9 cellular contexts compared by ENCODE assay signal in the genomic region with DNA sequence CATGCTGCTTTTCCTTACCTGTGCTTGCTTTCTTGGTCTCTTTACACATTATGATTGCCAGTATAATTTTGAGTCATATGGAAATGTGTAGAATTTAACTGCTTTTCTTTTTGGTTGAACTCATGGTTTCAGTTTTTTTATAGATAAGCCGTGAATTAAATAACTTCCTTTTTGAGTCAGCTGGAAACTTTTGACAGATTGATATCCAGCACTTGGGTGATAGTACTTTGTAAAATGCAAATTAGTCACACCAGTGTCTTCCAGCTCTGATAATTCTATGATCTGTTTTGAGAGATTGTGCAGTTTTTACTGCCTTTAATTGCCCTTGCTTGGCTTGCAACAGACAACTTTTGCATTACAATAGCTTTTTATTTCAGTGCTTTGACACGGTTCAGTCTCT.
A peak's percentile ranks its signal among the peaks of the same experiment; 100 is the strongest.
DNase-seq lines count a peak whose midpoint lies in the region; ATAC-seq, FAIRE-seq and TF ChIP-seq lines count a peak whose summit lies in the region.
"Had no signal": no experiment of that assay in that cellular context is flagged by ENCODE, and none has a peak within 500 bp of the region (broad histone marks: within the 10 kb centered on the region; RNA-seq: fewer than 3 reads in every experiment).

No MANE protein-coding gene starts in this region.

- TF ChIP-seq CTCF in endothelial cell (IDR thresholded peaks at IDR 0.05; ENCODE audit: unreplicated experiment) (no peak), tibial artery (IDR thresholded peaks at IDR 0.05) (no peak)

- ATAC-seq in GM18505 (IDR thresholded peaks at IDR 0.05; ENCODE audit: unreplicated experiment) (peak; percentile 66), GM21447 (IDR thresholded peaks at IDR 0.05; ENCODE audit: unreplicated experiment) (peak; percentile 62), HG03439 (IDR thresholded peaks at IDR 0.05; ENCODE audit: unreplicated experiment) (peak; percentile 63)
- ATAC-seq in central memory CD8-positive, alpha-beta T cell (replicated peaks; ENCODE audit: extremely low read depth, poor library complexity, severe bottlenecking), result peak; percentile 40

- peak overlapping the region; percentile 52 for H3K4me3 Mint-ChIP-seq in central memory CD8-positive, alpha-beta T cell
- no peak overlapping the region for H3K4me3 Mint-ChIP-seq in endothelial cell (ENCODE audit: unreplicated experiment)

- H3K36me3 Mint-ChIP-seq in central memory CD8-positive, alpha-beta T cell (ENCODE audit: insufficient read depth), result no peaks in the 10 kb centered on the region
- no peaks in the 10 kb centered on the region for H3K36me3 Mint-ChIP-seq in endothelial cell (ENCODE audit: low read depth, unreplicated experiment)

- no peaks in the 10 kb centered on the region for H3K9me3 ChIP-seq in tibial artery

- peaks cover 76% of the 10 kb centered on the region for H3K4me1 Mint-ChIP-seq in central memory CD8-positive, alpha-beta T cell
- peaks cover 14% of the 10 kb centered on the region for H3K4me1 Mint-ChIP-seq in endothelial cell (ENCODE audit: unreplicated experiment)

- H3K4me3 ChIP-seq in tibial artery, result no peak overlapping the region

- no peak for FAIRE-seq in H54 (lab: Jason Lieb, UNC)

- H3K4me1 ChIP-seq in tibial artery, result peaks cover 0 to 25% (median 4%) of the 10 kb centered on the region in 4 donors

- TF ChIP-seq POLR2A in GM18505 (IDR thresholded peaks at IDR 0.05; ENCODE audit: borderline replicate concordance, extremely low read depth, insufficient read depth, insufficient read length), result no peak
- TF ChIP-seq POLR2A in H54 (IDR thresholded peaks at IDR 0.05; ENCODE audit: low read depth, low read length), result no peak

- intact Hi-C loops in tibial artery (cut with DNase I; ENCODE audit: low total_unique reads), result loop anchor here (10.0 kb wide), 1 partner anchor 703 kb away; no protein-coding TSS in a partner anchor

- no peak for DNase-seq in central memory CD8-positive, alpha-beta T cell (ENCODE audit: low spot score in 2 of 2)
- DNase-seq in kidney glomerular epithelial cell (lab: John Stamatoyannopoulos, UW) (no peak), endothelial cell (ENCODE audit: low spot score) (no peak), H54 (ENCODE audit: insufficient read length, low spot score) (no peak), tibial artery (no peak)
- DNase-seq: activated CD4-positive, alpha-beta T cell treated with anti-CD3 and anti-CD28 coated beads, Interleukin-2, amount 50 U/mL, for 4 hours had no signal

- no peaks in the 10 kb centered on the region for H3K27me3 ChIP-seq in tibial artery

- H3K27ac Mint-ChIP-seq in central memory CD8-positive, alpha-beta T cell (ENCODE audit: low read depth), result peak overlapping the region; percentile 36
- no peak overlapping the region for H3K27ac Mint-ChIP-seq in endothelial cell (ENCODE audit: unreplicated experiment)

- no peaks in the 10 kb centered on the region for H3K27me3 Mint-ChIP-seq in central memory CD8-positive, alpha-beta T cell
- H3K27me3 Mint-ChIP-seq in endothelial cell (ENCODE audit: unreplicated experiment), result no peaks in the 10 kb centered on the region

- H3K36me3 ChIP-seq in tibial artery, result no peaks in the 10 kb centered on the region

- H3K27ac ChIP-seq in tibial artery, result no peak overlapping the region

- H3K9me3 Mint-ChIP-seq in central memory CD8-positive, alpha-beta T cell, result no peaks in the 10 kb centered on the region
- H3K9me3 Mint-ChIP-seq in endothelial cell (ENCODE audit: unreplicated experiment), result no peaks in the 10 kb centered on the region
